In the genomic region with DNA sequence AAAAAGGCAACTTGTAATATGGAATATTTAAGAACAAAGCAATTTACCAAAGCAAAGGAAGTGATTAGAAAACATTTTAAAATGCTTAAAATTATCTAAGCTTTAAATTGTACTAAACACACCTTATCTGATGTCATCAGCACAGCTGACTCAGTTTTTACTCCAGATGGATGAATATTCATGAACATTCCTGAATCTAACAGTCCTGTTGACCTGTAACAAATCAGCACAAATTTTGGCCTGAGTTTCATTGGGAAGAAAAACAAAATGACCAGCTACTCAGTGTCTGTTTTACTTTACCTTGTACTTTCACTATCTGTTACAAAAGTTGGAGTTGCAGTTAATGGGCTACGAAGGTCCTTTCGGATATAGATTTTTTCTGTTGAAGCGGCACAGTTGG, we compare ENCODE assay signal across 21 cellular contexts. TPM values are rescaled to one million over a fixed set of nuclear protein-coding genes. Genes with fewer than 3 reads are reported as not detected.
A peak's percentile ranks its signal among the peaks of the same experiment; 100 is the strongest.
DNase-seq lines count a peak whose midpoint lies in the region; ATAC-seq and TF ChIP-seq lines count a peak whose summit lies in the region.
"Had no signal": no experiment of that assay in that cellular context is flagged by ENCODE, and none has a peak within 500 bp of the region (broad histone marks: within the 10 kb centered on the region; RNA-seq: fewer than 3 reads in every experiment).

No MANE protein-coding gene starts in this region.

- H3K4me1 Mint-ChIP-seq in nephron progenitor cell = no peaks in the 10 kb centered on the region
- H3K4me1 Mint-ChIP-seq: B cell had no signal

- DNase-seq in M059J (ENCODE audit: low read depth) (peak; percentile 36), astrocyte of the hippocampus (ENCODE audit: low read depth, low spot score) (peak; percentile 67), nephron progenitor cell (no peak), KG1 (lab: John Stamatoyannopoulos, UW) (no peak), mucosa of gallbladder (ENCODE audit: low spot score) (no peak)
- DNase-seq: 8988T; ACHN; Caco-2; CD4-positive, CD25-positive, alpha-beta regulatory T cell; CD8-positive, alpha-beta T cell; DMS 273 treated with DMSO at 0.1 percent for 48 hours; DMS79; EL; GDM1; GM23248; H7; HCEC 1CT had no signal

- TF ChIP-seq CTCF in nephron progenitor cell (IDR thresholded peaks at IDR 0.05) = no peak

- ATAC-seq in GM19351 (IDR thresholded peaks at IDR 0.05; ENCODE audit: unreplicated experiment) (no peak), HG03520 (IDR thresholded peaks at IDR 0.05; ENCODE audit: unreplicated experiment) (no peak)
- ATAC-seq: A549; CD8-positive, alpha-beta T cell had no signal

- no peaks in the 10 kb centered on the region for H3K9me3 Mint-ChIP-seq in nephron progenitor cell
- H3K9me3 Mint-ChIP-seq: CD4-positive, CD25-positive, alpha-beta regulatory T cell; CD8-positive, alpha-beta T cell had no signal

- peaks cover 42% of the 10 kb centered on the region for H3K36me3 Mint-ChIP-seq in nephron progenitor cell (ENCODE audit: low read depth)

- H3K4me3 Mint-ChIP-seq in nephron progenitor cell = no peak overlapping the region
- H3K4me3 Mint-ChIP-seq: B cell; CD4-positive, CD25-positive, alpha-beta regulatory T cell; CD8-positive, alpha-beta T cell had no signal

- no peaks in the 10 kb centered on the region for H3K27me3 Mint-ChIP-seq in nephron progenitor cell (ENCODE audit: low read depth, poor library complexity)
- H3K27me3 Mint-ChIP-seq: B cell; CD4-positive, CD25-positive, alpha-beta regulatory T cell had no signal

- H3K27ac Mint-ChIP-seq in nephron progenitor cell = peak overlapping the region; percentile 12
- H3K27ac Mint-ChIP-seq: B cell; CD4-positive, CD25-positive, alpha-beta regulatory T cell; CD8-positive, alpha-beta T cell had no signal

RNA-seq across cellular contexts. Expression of gene NR2C1, which starts 16.0 kb away (rescaled TPM):
- total RNA-seq in M059J (2014; rRNA removed; shearing (Covaris generic)) = 26.3 and 63.3 TPM in 2 replicates
- 26.6 TPM for total RNA-seq in mucosa of gallbladder

RNA-seq across cellular contexts. Expression of gene NDUFA12, which starts 53.9 kb away (rescaled TPM):
- 249 and 426 TPM in 2 replicates for total RNA-seq in M059J (2014; rRNA removed; shearing (Covaris generic))
- 76.5 TPM for total RNA-seq in mucosa of gallbladder

Comparison
In these comparisons a context has a peak if more than half of its experiments do, and no peak if none do; other contexts are left out.
1. DNase-seq: peak in M059J (single experiment) and astrocyte of the hippocampus (single experiment); none in nephron progenitor cell (single experiment), KG1 (single experiment) and mucosa of gallbladder (single experiment).